Comparison of ENCODE assay signal across 8 cellular contexts in the genomic region with DNA sequence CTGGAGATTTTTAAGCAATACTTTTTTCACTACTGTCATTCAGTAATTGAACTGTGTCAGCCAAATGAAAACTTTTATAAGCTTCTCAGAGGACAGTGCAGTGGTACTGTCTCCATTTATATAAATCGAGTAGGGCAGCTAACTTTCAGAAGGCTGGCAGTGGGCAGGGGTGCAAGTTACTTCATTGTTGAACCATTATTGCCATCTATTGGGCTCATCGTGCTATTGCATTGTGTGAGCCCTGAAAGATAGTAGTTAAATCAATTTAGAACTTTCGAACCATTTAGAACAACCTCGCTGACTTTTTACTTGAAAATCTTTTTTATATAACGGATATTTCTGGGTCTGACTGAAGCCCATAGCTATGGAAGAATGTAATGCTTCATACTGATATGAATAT.
A peak's percentile ranks its signal among the peaks of the same experiment; 100 is the strongest.
DNase-seq lines count a peak whose midpoint lies in the region; ATAC-seq, FAIRE-seq and TF ChIP-seq lines count a peak whose summit lies in the region.

No MANE protein-coding gene starts in this region.

- peak; percentile 71 for DNase-seq in AG10803 (ENCODE audit: low read depth)
- peak; percentile 10 for DNase-seq in GM13977 (ENCODE audit: low spot score)
- DNase-seq in NAMALWA (ENCODE audit: low spot score) = peak; percentile 71
- peak; percentile 47 for DNase-seq in SHP77 treated with DMSO at 0.1 percent for 48 hours (lab: John Stamatoyannopoulos, UW)
- DNase-seq in middle frontal gyrus (ENCODE audit: extremely low spot score, low spot score) = peak; percentile 39

- in situ Hi-C loops in GM13977 (cut with MboI; ENCODE audit: low pct_unique_long_range_greater_than_20kb, low sequenced_read_pairs, unreplicated experiment) = no loop called here

- ATAC-seq in GM21447 (IDR thresholded peaks at IDR 0.05; ENCODE audit: unreplicated experiment) (no peak), HG02970 (IDR thresholded peaks at IDR 0.05; ENCODE audit: low FRiP score, unreplicated experiment) (no peak)

- H3K4me3 ChIP-seq in AG10803 (ENCODE audit: low read length) = no peak overlapping the region

- TF ChIP-seq CTCF in AG10803 (conservative IDR thresholded peaks at IDR 0.05; ENCODE audit: low read length) (peak; percentile 92), GM13977 (IDR thresholded peaks at IDR 0.05; ENCODE audit: extremely low read depth, insufficient read depth, missing control alignments) (peak; percentile 71)

- peak; percentile 57 for FAIRE-seq in endometrium (lab: Jason Lieb, UNC)

Comparison
In these comparisons a context has a peak if more than half of its experiments do, and no peak if none do; other contexts are left out.
1. DNase-seq: peak in every context shown above with its lines; median percentile 71 in AG10803; 71 in NAMALWA; 47 in SHP77 treated with DMSO at 0.1 percent for 48 hours; 39 in middle frontal gyrus; 10 in GM13977.